18 cellular contexts compared by ENCODE assay signal in the genomic region with DNA sequence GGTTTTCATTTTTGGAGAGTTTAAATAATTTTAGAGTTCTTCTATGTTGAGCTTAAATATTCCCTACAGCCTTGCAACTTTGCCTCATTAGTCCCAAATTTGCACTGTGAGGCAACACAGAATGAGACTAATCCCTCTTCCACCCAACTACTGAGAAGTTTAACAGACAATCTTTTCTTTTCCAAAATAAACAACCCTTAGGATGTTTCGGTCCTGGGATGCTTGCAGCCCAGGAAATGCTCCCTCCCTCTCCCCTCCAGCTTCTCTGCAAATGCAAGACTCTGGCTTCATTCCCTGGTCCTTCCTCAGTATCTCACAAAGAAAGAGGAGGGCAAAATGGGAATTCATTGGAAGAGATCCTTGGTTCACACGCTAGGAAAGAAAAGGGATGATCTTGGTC.
A peak's percentile ranks its signal among the peaks of the same experiment; 100 is the strongest.
DNase-seq lines count a peak whose midpoint lies in the region; TF ChIP-seq lines count a peak whose summit lies in the region.
"Had no signal": no experiment of that assay in that cellular context is flagged by ENCODE, and none has a peak within 500 bp of the region (broad histone marks: within the 10 kb centered on the region; RNA-seq: fewer than 3 reads in every experiment).

No MANE protein-coding gene starts in this region.

- peak overlapping the region; percentile 69 for H3K27ac Mint-ChIP-seq in neural crest cell (ENCODE audit: unreplicated experiment)
- H3K27ac Mint-ChIP-seq: CD8-positive, alpha-beta T cell had no signal

- H3K4me1 ChIP-seq in BE2C: no peaks in the 10 kb centered on the region; the same call in 1 of the 2 replicates
- H3K4me1 ChIP-seq: Caco-2, HAP-1 had no signal

- H3K27me3 ChIP-seq in BE2C: no peaks in the 10 kb centered on the region
- H3K27me3 ChIP-seq: BLaER1 had no signal

- H3K9me3 Mint-ChIP-seq in neural crest cell: no peaks in the 10 kb centered on the region
- H3K9me3 Mint-ChIP-seq: CD4-positive, CD25-positive, alpha-beta regulatory T cell; CD8-positive, alpha-beta T cell had no signal

- DNase-seq in EH (ENCODE audit: low read depth) (peak; percentile 80), SK-MEL-5 (ENCODE audit: low read depth, low spot score) (peak; percentile 8), epidermal melanocyte (ENCODE audit: insufficient read length, low spot score) (peak; percentile 70), neural crest cell (ENCODE audit: low read depth, low spot score) (no peak), BE2C (no peak), kidney glomerular epithelial cell (lab: John Stamatoyannopoulos, UW) (no peak), NCI-H1417 (lab: John Stamatoyannopoulos, UW) (no peak)
- DNase-seq: Caco-2; CD4-positive, CD25-positive, alpha-beta regulatory T cell; CD8-positive, alpha-beta T cell; DMS153; DND-41; EL; GDM1 had no signal

- H3K4me3 Mint-ChIP-seq in neural crest cell: no peak overlapping the region
- H3K4me3 Mint-ChIP-seq: CD4-positive, CD25-positive, alpha-beta regulatory T cell; CD8-positive, alpha-beta T cell had no signal

- peaks cover 24% of the 10 kb centered on the region for H3K4me1 Mint-ChIP-seq in neural crest cell
- H3K4me1 Mint-ChIP-seq: CD4-positive, CD25-positive, alpha-beta regulatory T cell had no signal

- TF ChIP-seq CTCF in neural crest cell (conservative IDR thresholded peaks at IDR 0.05) (no peak), BE2C (IDR thresholded peaks at IDR 0.05; ENCODE audit: low read depth, low read length) (no peak)

- no peaks in the 10 kb centered on the region for H3K9me3 ChIP-seq in BE2C
- H3K9me3 ChIP-seq: BLaER1, Caco-2, HAP-1 had no signal

- H3K27me3 Mint-ChIP-seq in neural crest cell (ENCODE audit: low read depth): peaks cover 9% of the 10 kb centered on the region
- H3K27me3 Mint-ChIP-seq: CD4-positive, CD25-positive, alpha-beta regulatory T cell had no signal

- no peak overlapping the region for H3K4me3 ChIP-seq in BE2C (ENCODE audit: low read depth, low read length)
- H3K4me3 ChIP-seq: BLaER1, GM12878, GM23248, HAP-1 had no signal

- in situ Hi-C loops in SK-MEL-5 (cut with HindIII; ENCODE audit: low pct_unique_long_range_greater_than_20kb, low sequenced_read_pairs): no loop called here

- no peaks in the 10 kb centered on the region for H3K36me3 ChIP-seq in BE2C
- H3K36me3 ChIP-seq: BLaER1, HAP-1 had no signal

- H3K36me3 Mint-ChIP-seq in neural crest cell (ENCODE audit: low read depth): no peaks in the 10 kb centered on the region
- H3K36me3 Mint-ChIP-seq: CD4-positive, CD25-positive, alpha-beta regulatory T cell; CD8-positive, alpha-beta T cell had no signal

Comparison
In these comparisons a context has a peak if more than half of its experiments do, and no peak if none do; other contexts are left out.
1. DNase-seq: peak in EH (single experiment), SK-MEL-5 (single experiment) and epidermal melanocyte (single experiment); none in neural crest cell (single experiment), BE2C (single experiment), kidney glomerular epithelial cell (single experiment) and NCI-H1417 (0 of 3).